In genomic region chr1:15727866-15728534, GRCh38 we compare ENCODE assay signal across 21 cellular contexts. TPM values are rescaled to one million over a fixed set of nuclear protein-coding genes. Genes with fewer than 3 reads are reported as not detected.
DNase-seq lines count a peak whose midpoint lies in the region; ATAC-seq and TF ChIP-seq lines count a peak whose summit lies in the region.
"Had no signal": no experiment of that assay in that cellular context is flagged by ENCODE, and none has a peak within 500 bp of the region (broad histone marks: within the 10 kb centered on the region; RNA-seq: fewer than 3 reads in every experiment).

No MANE protein-coding gene starts in this region.

- H3K4me3 ChIP-seq in heart right ventricle, result no peak overlapping the region
- no peak overlapping the region for H3K4me3 ChIP-seq in skeletal muscle tissue (ENCODE audit: low read length in 3 of 3)
- no peak overlapping the region for H3K4me3 ChIP-seq in colonic mucosa
- H3K4me3 ChIP-seq: GM23338 had no signal

- peaks cover 1% of the 10 kb centered on the region for H3K36me3 Mint-ChIP-seq in activated naive CD4-positive, alpha-beta T cell treated with anti-CD3 and anti-CD28 coated beads, Interleukin-2, amount 50 U/mL, for 24 hours
- H3K36me3 Mint-ChIP-seq in activated naive CD4-positive, alpha-beta T cell treated with anti-CD3 and anti-CD28 coated beads, Interleukin-2, amount 50 U/mL, for 72 hours, result no peaks in the 10 kb centered on the region

- ATAC-seq in activated naive CD4-positive, alpha-beta T cell treated with anti-CD3 and anti-CD28 coated beads, Interleukin-2, amount 50 U/mL, for 72 hours, result no peak
- ATAC-seq in heart right ventricle, result peak in 5 of 8 donors; percentile 30 to 50 (median 41)

- intact Hi-C loops in heart right ventricle (cut with DNase I) (loop anchor here in 1 of 10 donors (10.0 kb wide), 1 partner anchor 63 kb away; no protein-coding TSS in a partner anchor), colonic mucosa (cut with DNase I) (loop anchor here (10.0 kb wide), 1 partner anchor 103 kb away; no protein-coding TSS in a partner anchor)

- no peak for TF ChIP-seq CTCF in heart right ventricle (IDR thresholded peaks at IDR 0.05)
- TF ChIP-seq CTCF in colonic mucosa (IDR thresholded peaks at IDR 0.05), result no peak

- no peaks in the 10 kb centered on the region for H3K9me3 ChIP-seq in heart right ventricle
- no peaks in the 10 kb centered on the region for H3K9me3 ChIP-seq in skeletal muscle tissue (ENCODE audit: control insufficient read depth in 3 of 3, low read length in 3 of 3)
- H3K9me3 ChIP-seq in colonic mucosa, result no peaks in the 10 kb centered on the region

- no peak for DNase-seq in activated naive CD4-positive, alpha-beta T cell treated with anti-CD3 and anti-CD28 coated beads, Interleukin-2, amount 50 U/mL, for 72 hours (ENCODE audit: low spot score in 2 of 2)
- no peak for DNase-seq in heart right ventricle
- DNase-seq in HUDEP-2 (lab: John Stamatoyannopoulos, UW; ENCODE audit: unreplicated experiment in 76 of 76), result no peak
- no peak for DNase-seq in colonic mucosa
- DNase-seq: CD8-positive, alpha-beta memory T cell; GF-D8; HFFc6; NCI-H1092 treated with DMSO at 0.1 percent for 48 hours; NCI-H1694 treated with DMSO at 0.1 percent for 48 hours; NCI-H345; NCI-H526 treated with DMSO at 0.1 percent for 48 hours had no signal

- peaks cover 5 to 100% (median 82%) of the 10 kb centered on the region in 9 donors for H3K36me3 ChIP-seq in heart right ventricle
- H3K36me3 ChIP-seq in skeletal muscle tissue (ENCODE audit: control insufficient read depth in 3 of 3, insufficient read depth in 3 of 3, low read length in 3 of 3), result peaks cover 71 to 84% (median 76%) of the 10 kb centered on the region in 3 donors
- peaks cover 24% of the 10 kb centered on the region for H3K36me3 ChIP-seq in colonic mucosa

- H3K27me3 Mint-ChIP-seq in activated naive CD4-positive, alpha-beta T cell treated with anti-CD3 and anti-CD28 coated beads, Interleukin-2, amount 50 U/mL, for 24 hours, result no peaks in the 10 kb centered on the region
- H3K27me3 Mint-ChIP-seq: CD8-positive, alpha-beta memory T cell had no signal

- H3K27ac ChIP-seq in heart right ventricle (peak overlapping the region in 4 of 10 donors; percentile 13 to 48 (median 19)), skeletal muscle tissue (ENCODE audit: low read depth, low read length) (peak overlapping the region; percentile 82), colonic mucosa (no peak overlapping the region)
- H3K27ac ChIP-seq: 22Rv1, HL-60, KMS-11 had no signal

- H3K4me1 Mint-ChIP-seq in activated naive CD4-positive, alpha-beta T cell treated with anti-CD3 and anti-CD28 coated beads, Interleukin-2, amount 50 U/mL, for 24 hours, result no peaks in the 10 kb centered on the region
- H3K4me1 Mint-ChIP-seq: CD8-positive, alpha-beta memory T cell; GM23338 had no signal

- WGBS in heart right ventricle, 2 donors, result 87% methylated on average over 23 of the region's 23 CpGs

- H3K4me1 ChIP-seq in heart right ventricle (peaks cover 0 to 17% (median 5%) of the 10 kb centered on the region in 9 donors), skeletal muscle tissue (ENCODE audit: control insufficient read depth in 3 of 3, insufficient read depth in 3 of 3, low read length in 3 of 3) (peaks cover 34 to 39% (median 36%) of the 10 kb centered on the region in 3 donors), colonic mucosa (no peaks in the 10 kb centered on the region)

- no peak overlapping the region for H3K4me3 Mint-ChIP-seq in activated naive CD4-positive, alpha-beta T cell treated with anti-CD3 and anti-CD28 coated beads, Interleukin-2, amount 50 U/mL, for 24 hours
- H3K4me3 Mint-ChIP-seq: CD8-positive, alpha-beta memory T cell; GM23338; HFFc6 had no signal

- H3K27me3 ChIP-seq in heart right ventricle (no peaks in the 10 kb centered on the region), skeletal muscle tissue (ENCODE audit: control insufficient read depth in 3 of 3, insufficient read depth in 3 of 3, low read length in 3 of 3) (no peaks in the 10 kb centered on the region), colonic mucosa (no peaks in the 10 kb centered on the region)

- no peaks in the 10 kb centered on the region for H3K9me3 Mint-ChIP-seq in activated naive CD4-positive, alpha-beta T cell treated with anti-CD3 and anti-CD28 coated beads, Interleukin-2, amount 50 U/mL, for 24 hours
- H3K9me3 Mint-ChIP-seq in activated naive CD4-positive, alpha-beta T cell treated with anti-CD3 and anti-CD28 coated beads, Interleukin-2, amount 50 U/mL, for 72 hours, result no peaks in the 10 kb centered on the region
- H3K9me3 Mint-ChIP-seq: CD8-positive, alpha-beta memory T cell; GM23338; HFFc6 had no signal

- H3K9ac ChIP-seq in skeletal muscle tissue (ENCODE audit: low read depth in 1 of 3, low read length in 3 of 3), result peak overlapping the region in 1 of 3 donors; percentile 62
- H3K9ac ChIP-seq in colonic mucosa (ENCODE audit: low read depth in 2 of 2, low read length in 2 of 2), result no peak overlapping the region
- H3K9ac ChIP-seq: KMS-11 had no signal

- peak overlapping the region; percentile 30 for H3K27ac Mint-ChIP-seq in activated naive CD4-positive, alpha-beta T cell treated with anti-CD3 and anti-CD28 coated beads, Interleukin-2, amount 50 U/mL, for 24 hours
- H3K27ac Mint-ChIP-seq in activated naive CD4-positive, alpha-beta T cell treated with anti-CD3 and anti-CD28 coated beads, Interleukin-2, amount 50 U/mL, for 72 hours, result peak overlapping the region in 1 of 2 donors; percentile 36
- H3K27ac Mint-ChIP-seq: HFFc6 had no signal

RNA-seq across cellular contexts. Expression of gene SLC25A34, which starts 8.1 kb away (rescaled TPM):
- total RNA-seq in activated naive CD4-positive, alpha-beta T cell treated with anti-CD3 and anti-CD28 coated beads, Interleukin-2, amount 50 U/mL, for 72 hours, result 1 to 10 TPM in 1 of 2 donors, under 1 TPM in 1; 0.23 to 1.9 TPM
- 10 to 100 TPM in 6 of 10 donors, 1 to 10 TPM in 4; 6.0 to 44.9 (median 13.6) TPM for total RNA-seq in heart right ventricle
- 10 to 100 TPM in 1 of 2 donors, 1 to 10 TPM in 1; 1.1 to 36.1 TPM for polyA plus RNA-seq in heart right ventricle
- 1.6 TPM for total RNA-seq in skeletal muscle tissue
- total RNA-seq in colonic mucosa, result 10 to 100 TPM in 1 of 2 donors, 1 to 10 TPM in 1; 3.2 to 16.0 TPM

RNA-seq across cellular contexts. Expression of gene TMEM82, which starts 14.3 kb away (rescaled TPM):
- not detected for total RNA-seq in activated naive CD4-positive, alpha-beta T cell treated with anti-CD3 and anti-CD28 coated beads, Interleukin-2, amount 50 U/mL, for 72 hours
- total RNA-seq in heart right ventricle, result not detected
- polyA plus RNA-seq in heart right ventricle, result not detected
- not detected for total RNA-seq in skeletal muscle tissue
- total RNA-seq in colonic mucosa, result 10 to 100 TPM; 11.5 to 17.0 TPM
- total RNA-seq: CD8-positive, alpha-beta memory T cell; GM23338; HFFc6; MCF 10A; OCI-LY7; RPMI7951 had no signal
- polyA plus RNA-seq: BJ; CD8-positive, alpha-beta memory T cell had no signal

RNA-seq across cellular contexts. Expression of gene FBLIM1, which starts 30.6 kb away (rescaled TPM):
- total RNA-seq in activated naive CD4-positive, alpha-beta T cell treated with anti-CD3 and anti-CD28 coated beads, Interleukin-2, amount 50 U/mL, for 72 hours, result under 1 TPM in 1 of 2 donors, not detected in 1; 0.21 TPM
- total RNA-seq in heart right ventricle, result 100 to 1,000 TPM in 2 of 10 donors, 10 to 100 TPM in 8; 43.4 to 115 (median 59.9) TPM
- 10 to 100 TPM; 27.0 to 52.9 TPM for polyA plus RNA-seq in heart right ventricle
- 7.3 TPM for total RNA-seq in skeletal muscle tissue
- total RNA-seq in colonic mucosa, result 100 to 1,000 TPM; 167 to 213 TPM
- total RNA-seq: CD8-positive, alpha-beta memory T cell; OCI-LY7 had no signal
- polyA plus RNA-seq: CD8-positive, alpha-beta memory T cell had no signal

RNA-seq across cellular contexts. Expression of gene PLEKHM2, which starts 43.9 kb away (rescaled TPM):
- 10 to 100 TPM; 46.5 to 48.0 TPM for total RNA-seq in activated naive CD4-positive, alpha-beta T cell treated with anti-CD3 and anti-CD28 coated beads, Interleukin-2, amount 50 U/mL, for 72 hours
- total RNA-seq in heart right ventricle (100 to 1,000 TPM in 1 of 10 donors, 10 to 100 TPM in 9; 69.0 to 106 (median 81.0) TPM), skeletal muscle tissue (36.0 TPM), colonic mucosa (10 to 100 TPM; 32.7 to 37.2 TPM)
- polyA plus RNA-seq in heart right ventricle, result 10 to 100 TPM; 63.7 to 72.9 TPM

Comparison
In these comparisons a context has a peak if more than half of its experiments do, and no peak if none do; other contexts are left out.
1. ATAC-seq: peak in heart right ventricle (5 of 8); none in activated naive CD4-positive, alpha-beta T cell treated with anti-CD3 and anti-CD28 coated beads, Interleukin-2, amount 50 U/mL, for 72 hours (0 of 2).
2. RNA of gene TMEM82, which starts 14.3 kb away (total RNA-seq): 11.5 to 17.0 TPM in colonic mucosa; not detected in activated naive CD4-positive, alpha-beta T cell treated with anti-CD3 and anti-CD28 coated beads, Interleukin-2, amount 50 U/mL, for 72 hours, not detected in heart right ventricle and not detected in skeletal muscle tissue (single experiment); every median in the first group is over 10 times any median in the second.